Comparison of ENCODE assay signal across 28 cellular contexts in genomic region chr14:98208074-98208675, GRCh38.
DNase-seq lines count a peak whose midpoint lies in the region; ATAC-seq and TF ChIP-seq lines count a peak whose summit lies in the region.
"Had no signal": no experiment of that assay in that cellular context is flagged by ENCODE, and none has a peak within 500 bp of the region (broad histone marks: within the 10 kb centered on the region; RNA-seq: fewer than 3 reads in every experiment).

No MANE protein-coding gene starts in this region.

- H3K27me3 Mint-ChIP-seq in activated CD4-positive, alpha-beta T cell treated with anti-CD3 and anti-CD28 coated beads for 36 hours, result no peaks in the 10 kb centered on the region
- no peaks in the 10 kb centered on the region for H3K27me3 Mint-ChIP-seq in CD8-positive, alpha-beta memory T cell
- no peaks in the 10 kb centered on the region; the same call in 1 of the 2 replicates for H3K27me3 Mint-ChIP-seq in WTC11 (ENCODE audit: low read depth)
- no peaks in the 10 kb centered on the region for H3K27me3 Mint-ChIP-seq in effector memory CD8-positive, alpha-beta T cell

- ATAC-seq in activated CD4-positive, alpha-beta T cell treated with anti-CD3 and anti-CD28 coated beads for 36 hours, result no peak
- ATAC-seq in WTC11, result no peak
- ATAC-seq in effector memory CD8-positive, alpha-beta T cell (replicated peaks), result no peak
- ATAC-seq in HG03460 (IDR thresholded peaks at IDR 0.05; ENCODE audit: unreplicated experiment), result no peak
- ATAC-seq: foreskin keratinocyte, K562, left lobe of liver had no signal

- H3K27me3 ChIP-seq in CD8-positive, alpha-beta memory T cell (ENCODE audit: insufficient read depth, low read length, poor library complexity, severe bottlenecking), result no peaks in the 10 kb centered on the region
- H3K27me3 ChIP-seq: ascending aorta, transverse colon had no signal

- POLR2A ChIA-PET in activated CD4-positive, alpha-beta T cell treated with anti-CD3 and anti-CD28 coated beads for 36 hours (lab: Charles Lee), result interaction anchor here (0.6 kb wide), 1 partner anchor 12 kb away, joined by 9 read pairs; no protein-coding TSS in a partner anchor
- POLR2A ChIA-PET in CD8-positive, alpha-beta memory T cell (lab: Charles Lee), result no interaction called here
- POLR2A ChIA-PET in WTC11 (lab: Charles Lee), result no interaction called here

- no peak for TF ChIP-seq CTCF in WTC11 (IDR thresholded peaks at IDR 0.05)

- H3K9me3 ChIP-seq in CD8-positive, alpha-beta memory T cell (ENCODE audit: low read length), result no peaks in the 10 kb centered on the region
- H3K9me3 ChIP-seq: ascending aorta, Caco-2, stomach, transverse colon had no signal

- H3K4me1 ChIP-seq in CD8-positive, alpha-beta memory T cell (ENCODE audit: insufficient read depth, low read length), result peaks cover 69% of the 10 kb centered on the region
- H3K4me1 ChIP-seq: ascending aorta, Caco-2, foreskin keratinocyte, stomach, transverse colon had no signal

- H3K36me3 Mint-ChIP-seq in activated CD4-positive, alpha-beta T cell treated with anti-CD3 and anti-CD28 coated beads for 36 hours (ENCODE audit: low read depth), result peaks cover 4% of the 10 kb centered on the region
- H3K36me3 Mint-ChIP-seq in CD8-positive, alpha-beta memory T cell, result no peaks in the 10 kb centered on the region
- no peaks in the 10 kb centered on the region for H3K36me3 Mint-ChIP-seq in WTC11
- no peaks in the 10 kb centered on the region for H3K36me3 Mint-ChIP-seq in effector memory CD8-positive, alpha-beta T cell (ENCODE audit: insufficient read depth)
- H3K36me3 Mint-ChIP-seq: immature natural killer cell, naive B cell had no signal

- CTCF ChIA-PET in activated CD4-positive, alpha-beta T cell treated with anti-CD3 and anti-CD28 coated beads for 36 hours (lab: Charles Lee), result interaction anchor here (1.5 kb wide), 1 partner anchor 68 kb away, joined by 3 read pairs; no protein-coding TSS in a partner anchor
- CTCF ChIA-PET in CD8-positive, alpha-beta memory T cell (lab: Charles Lee), result no interaction called here
- CTCF ChIA-PET in WTC11 (lab: Charles Lee), result no interaction called here

- H3K9me3 Mint-ChIP-seq in activated CD4-positive, alpha-beta T cell treated with anti-CD3 and anti-CD28 coated beads for 36 hours (ENCODE audit: low read depth), result no peaks in the 10 kb centered on the region
- no peaks in the 10 kb centered on the region for H3K9me3 Mint-ChIP-seq in CD8-positive, alpha-beta memory T cell
- H3K9me3 Mint-ChIP-seq in WTC11, result no peaks in the 10 kb centered on the region
- no peaks in the 10 kb centered on the region for H3K9me3 Mint-ChIP-seq in effector memory CD8-positive, alpha-beta T cell
- H3K9me3 Mint-ChIP-seq: H9, immature natural killer cell had no signal

- no peak for DNase-seq in activated CD4-positive, alpha-beta T cell treated with anti-CD3 and anti-CD28 coated beads for 36 hours
- no peak for DNase-seq in activated CD4-positive, alpha-beta T cell treated with anti-CD3 and anti-CD28 coated beads, Interleukin-2, amount 50 U/mL, for 48 hours
- no peak for DNase-seq in CD8-positive, alpha-beta memory T cell
- no peak for DNase-seq in WTC11 (ENCODE audit: low spot score)
- DNase-seq in effector memory CD8-positive, alpha-beta T cell, result no peak
- no peak for DNase-seq in HuH-7 (ENCODE audit: low spot score)
- no peak for DNase-seq in NCI-H1105 treated with DMSO at 0.1 percent for 48 hours (lab: John Stamatoyannopoulos, UW)
- DNase-seq: activated gamma-delta T cell; Caco-2; foreskin keratinocyte; H9; immature natural killer cell; MV-4-11; naive B cell; NCI-H1694 treated with DMSO at 0.1 percent for 48 hours; NCI-H2171 treated with DMSO at 0.1 percent for 48 hours; NCI-H526; retina; stimulated activated CD4-positive, alpha-beta T cell treated with anti-CD3 and anti-CD28 coated beads, Interleukin-2, amount 100 ng/mL, for 48 hours; stomach; T-helper 9 cell; transverse colon had no signal

- peaks cover 92% of the 10 kb centered on the region for H3K4me1 Mint-ChIP-seq in activated CD4-positive, alpha-beta T cell treated with anti-CD3 and anti-CD28 coated beads for 36 hours
- H3K4me1 Mint-ChIP-seq in CD8-positive, alpha-beta memory T cell, result peaks cover 79 to 100% (median 97%) of the 10 kb centered on the region in 3 donors
- peaks cover 53% of the 10 kb centered on the region for H3K4me1 Mint-ChIP-seq in WTC11
- H3K4me1 Mint-ChIP-seq in effector memory CD8-positive, alpha-beta T cell (ENCODE audit: low read depth in 2 of 2), result peaks cover 51 to 76% of the 10 kb centered on the region in 2 donors
- H3K4me1 Mint-ChIP-seq: naive B cell had no signal

- H3K4me3 Mint-ChIP-seq in activated CD4-positive, alpha-beta T cell treated with anti-CD3 and anti-CD28 coated beads for 36 hours, result peak overlapping the region; percentile 25
- H3K4me3 Mint-ChIP-seq in CD8-positive, alpha-beta memory T cell, result peak overlapping the region in 5 of 7 donors; percentile 20 to 55 (median 44)
- no peak overlapping the region for H3K4me3 Mint-ChIP-seq in WTC11
- peak overlapping the region in 1 of 2 donors; percentile 18 for H3K4me3 Mint-ChIP-seq in effector memory CD8-positive, alpha-beta T cell
- H3K4me3 Mint-ChIP-seq: H9, naive B cell had no signal

- peak overlapping the region; percentile 32 for H3K4me3 ChIP-seq in CD8-positive, alpha-beta memory T cell (ENCODE audit: low read length)
- H3K4me3 ChIP-seq: ascending aorta, hepatocyte, K562, smooth muscle cell, stomach, transverse colon had no signal

- intact Hi-C loops in activated CD4-positive, alpha-beta T cell treated with anti-CD3 and anti-CD28 coated beads for 36 hours (cut with DNase I, micrococcal nuclease), result no loop called here

- H3K27ac ChIP-seq in CD8-positive, alpha-beta memory T cell (ENCODE audit: low read depth, low read length), result no peak overlapping the region
- H3K27ac ChIP-seq: ascending aorta, foreskin keratinocyte, hepatocyte, stomach, transverse colon had no signal

- H3K36me3 ChIP-seq in CD8-positive, alpha-beta memory T cell (ENCODE audit: insufficient read depth, low read length), result no peaks in the 10 kb centered on the region
- H3K36me3 ChIP-seq: ascending aorta, stomach, transverse colon had no signal

- peak overlapping the region; percentile 95 for H3K27ac Mint-ChIP-seq in activated CD4-positive, alpha-beta T cell treated with anti-CD3 and anti-CD28 coated beads for 36 hours
- H3K27ac Mint-ChIP-seq in CD8-positive, alpha-beta memory T cell, result peak overlapping the region; percentile 30 to 85 (median 80)
- H3K27ac Mint-ChIP-seq in WTC11, result no peak overlapping the region
- peak overlapping the region; percentile 67 to 88 for H3K27ac Mint-ChIP-seq in effector memory CD8-positive, alpha-beta T cell
- H3K27ac Mint-ChIP-seq: naive B cell had no signal

TF ChIP-seq in WTC11, 78 proteins besides CTCF, POLR2A, EP300 and RAD21:
- TF ChIP-seq ZNF263 (CRISPR knock-in tag; IDR thresholded peaks at IDR 0.05; ENCODE audit: low read depth) (no peak), IRF2 (CRISPR knock-in tag; IDR thresholded peaks at IDR 0.05; ENCODE audit: borderline replicate concordance, low read depth) (no peak), ZNF512 (CRISPR knock-in tag; IDR thresholded peaks at IDR 0.05; ENCODE audit: borderline replicate concordance) (0 out of 2 replicates have a peak, but pooled peaks have one; percentile 78)
